ENCODE assay signal across 8 cellular contexts in genomic region chr14:71319646-71320045, GRCh38. TPM values are rescaled to one million over a fixed set of nuclear protein-coding genes. Genes with fewer than 3 reads are reported as not detected.
DNase-seq lines count a peak whose midpoint lies in the region; ATAC-seq, FAIRE-seq and TF ChIP-seq lines count a peak whose summit lies in the region.

No MANE protein-coding gene starts in this region.

- WGBS in lower leg skin, 2 donors = 10 to 24% methylated on average over 5 of the region's 5 CpGs
- WGBS in tibial nerve, 2 donors = 10 to 14% methylated on average over 5 of the region's 5 CpGs

- TF ChIP-seq EP300 in tibial nerve (IDR thresholded peaks at IDR 0.05) = no peak

- H3K4me3 ChIP-seq in AG10803 (ENCODE audit: low read length) (peak overlapping the region; percentile 68), bronchial epithelial cell (ENCODE audit: low read depth, low read length) (peak overlapping the region; percentile 92), lower leg skin (ENCODE audit: low read depth, poor library complexity, severe bottlenecking) (peak overlapping the region; percentile 11), tibial nerve (peak overlapping the region; percentile 68 to 99 (median 81))

- FAIRE-seq in bronchial epithelial cell (lab: Jason Lieb, UNC) = no peak

- intact Hi-C loops in lower leg skin (cut with DNase I; ENCODE audit: low total_unique reads) = loop anchor here (10.0 kb wide), 1 partner anchor 405 kb away; no protein-coding TSS in a partner anchor

- H3K36me3 ChIP-seq in bronchial epithelial cell (ENCODE audit: control insufficient read depth, insufficient read depth, low read length) (no peaks in the 10 kb centered on the region), tibial nerve (no peaks in the 10 kb centered on the region)

- no peak for TF ChIP-seq POLR2A in lower leg skin (IDR thresholded peaks at IDR 0.05)
- TF ChIP-seq POLR2A in tibial nerve (IDR thresholded peaks at IDR 0.05) = no peak

- H3K27me3 ChIP-seq in bronchial epithelial cell (ENCODE audit: control insufficient read depth, insufficient read depth, low read length) (no peaks in the 10 kb centered on the region), tibial nerve (no peaks in the 10 kb centered on the region)

- TF ChIP-seq CTCF in AG10803 (conservative IDR thresholded peaks at IDR 0.05; ENCODE audit: low read length) = peak; percentile 28
- no peak for TF ChIP-seq CTCF in bronchial epithelial cell (IDR thresholded peaks at IDR 0.05; ENCODE audit: insufficient read depth, low read length, severe bottlenecking)
- TF ChIP-seq CTCF in lower leg skin (IDR thresholded peaks at IDR 0.05) = no peak
- TF ChIP-seq CTCF in tibial nerve (IDR thresholded peaks at IDR 0.05) = no peak

- ATAC-seq in GM18499 (IDR thresholded peaks at IDR 0.05; ENCODE audit: insufficient read depth, unreplicated experiment) (peak; percentile 9), HG03565 (IDR thresholded peaks at IDR 0.05; ENCODE audit: unreplicated experiment) (no peak), HG02623 (IDR thresholded peaks at IDR 0.05; ENCODE audit: unreplicated experiment) (no peak)

- DNase-seq in AG10803 (ENCODE audit: low read depth) (peak; percentile 22), NCI-H526 treated with DMSO at 0.1 percent for 48 hours (lab: John Stamatoyannopoulos, UW) (peak; percentile 38), bronchial epithelial cell (ENCODE audit: low read depth) (peak; percentile 40), lower leg skin (ENCODE audit: low spot score in 2 of 2) (peak in 1 of 2 donors; percentile 18), tibial nerve (ENCODE audit: low spot score in 2 of 2) (no peak)

- H3K27ac ChIP-seq in tibial nerve = peak overlapping the region; percentile 97 to 99 (median 99)

- no peaks in the 10 kb centered on the region for H3K9me3 ChIP-seq in tibial nerve

- H3K4me1 ChIP-seq in tibial nerve = peaks cover 0 to 40% (median 9%) of the 10 kb centered on the region in 4 donors

RNA-seq across cellular contexts. Expression of gene SIPA1L1, which starts 0.6 kb away (rescaled TPM):
- total RNA-seq in bronchial epithelial cell (38.2 and 50.8 TPM in 2 replicates), lower leg skin (10 to 100 TPM; 35.2 to 52.4 (median 37.0) TPM), tibial nerve (10 to 100 TPM; 46.1 to 50.3 (median 49.5) TPM)

Comparison
In these comparisons a context has a peak if more than half of its experiments do, and no peak if none do; other contexts are left out.
1. DNase-seq: peak in AG10803 (single experiment), NCI-H526 treated with DMSO at 0.1 percent for 48 hours (single experiment) and bronchial epithelial cell (single experiment); none in tibial nerve (0 of 2).
2. H3K4me3 ChIP-seq: peak in every context shown above with its lines; median percentile 92 in bronchial epithelial cell; 81 in tibial nerve; 68 in AG10803; 11 in lower leg skin.